ENCODE assay signal across 18 cellular contexts in the genomic region with DNA sequence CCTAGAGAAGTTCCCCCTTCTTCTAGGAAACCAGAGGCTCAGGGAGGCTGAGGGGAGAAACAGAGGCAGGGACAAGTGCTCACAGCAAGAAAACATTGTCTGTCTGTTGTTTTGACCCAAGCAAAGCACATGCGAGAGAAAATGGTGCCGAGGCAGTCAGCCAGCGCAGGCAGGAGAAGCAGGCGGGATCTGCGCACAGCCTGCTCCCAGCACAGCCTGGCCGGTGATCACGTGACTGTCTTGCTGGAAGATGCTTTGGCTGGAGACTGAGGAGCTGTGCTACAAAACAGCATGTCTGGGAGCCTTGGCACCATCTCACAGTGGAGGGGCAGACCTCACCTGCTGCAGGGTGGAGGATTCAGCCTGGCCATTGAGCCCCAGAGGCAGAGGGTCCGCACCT.
A peak's percentile ranks its signal among the peaks of the same experiment; 100 is the strongest.
DNase-seq lines count a peak whose midpoint lies in the region; ATAC-seq, FAIRE-seq and TF ChIP-seq lines count a peak whose summit lies in the region.
"Had no signal": no experiment of that assay in that cellular context is flagged by ENCODE, and none has a peak within 500 bp of the region (broad histone marks: within the 10 kb centered on the region; RNA-seq: fewer than 3 reads in every experiment).

No MANE protein-coding gene starts in this region.

- H4K8ac ChIP-seq in neuronal stem cell (ENCODE audit: low read depth, low read length), result peak overlapping the region; percentile 52

- peak overlapping the region; percentile 77 for H2AK5ac ChIP-seq in neuronal stem cell (ENCODE audit: low read depth, low read length)

- no peak overlapping the region for H2BK12ac ChIP-seq in neuronal stem cell (ENCODE audit: low read length)

- H3K4me1 ChIP-seq in neuronal stem cell (ENCODE audit: control insufficient read depth in 2 of 2, insufficient read depth in 1 of 2, low read depth in 1 of 2, low read length in 2 of 2), result no peaks in the 10 kb centered on the region
- no peaks in the 10 kb centered on the region for H3K4me1 ChIP-seq in vagina
- H3K4me1 ChIP-seq: A549 had no signal

- H3K14ac ChIP-seq in neuronal stem cell (ENCODE audit: low read length), result no peak overlapping the region

- WGBS in neuronal stem cell (ENCODE audit: extremely low coverage in 2 of 2, insufficient read length in 2 of 2, insufficient replicate concordance in 1 of 2), 2 donors, result no CpG with 5 or more reads among the region's 8 CpGs

- peak; percentile 88 for DNase-seq in G401 (ENCODE audit: low spot score)
- DNase-seq in cerebellar cortex (ENCODE audit: low spot score), result peak; percentile 84
- DNase-seq in neuronal stem cell (ENCODE audit: low spot score), result no peak
- DNase-seq in vagina (ENCODE audit: extremely low spot score in 2 of 2), result peak; percentile 70 to 89
- DNase-seq in urothelium cell line (ENCODE audit: low spot score), result no peak
- DNase-seq: CD8-positive, alpha-beta T cell; COR-L47; DMS153; DMS79 treated with DMSO at 0.1 percent for 48 hours; EL; GDM1; HCEC 1CT had no signal

- H3K27me3 ChIP-seq in neuronal stem cell (ENCODE audit: control insufficient read depth in 3 of 3, insufficient read depth in 3 of 3, low read depth in 1 of 3, low read length in 3 of 3) (peaks cover 0 to under 1% (median 0%) of the 10 kb centered on the region in 3 experiments), vagina (no peaks in the 10 kb centered on the region)

- H3K79me1 ChIP-seq in neuronal stem cell (ENCODE audit: low read depth, low read length), result no peaks in the 10 kb centered on the region

- H2BK15ac ChIP-seq in neuronal stem cell (ENCODE audit: low read length), result peak overlapping the region; percentile 68

- no peak for ATAC-seq in GM18861 (IDR thresholded peaks at IDR 0.05; ENCODE audit: unreplicated experiment)
- ATAC-seq: A549; CD8-positive, alpha-beta T cell had no signal

- TF ChIP-seq POLR2A in vagina (IDR thresholded peaks at IDR 0.05), result no peak

- no peak overlapping the region for H3K4me2 ChIP-seq in neuronal stem cell (ENCODE audit: insufficient read depth, low read length, poor library complexity, severe bottlenecking)
- H3K4me2 ChIP-seq: A549 had no signal

- H3K9ac ChIP-seq in neuronal stem cell (ENCODE audit: low read depth, low read length, poor library complexity), result peak overlapping the region; percentile 53

- peak overlapping the region; percentile 29 for H3K23ac ChIP-seq in neuronal stem cell (ENCODE audit: low read depth, low read length, poor library complexity)

- FAIRE-seq in urothelium cell line (lab: Jason Lieb, UNC), result no peak
- FAIRE-seq: A549, D721Med, GM12892, GM19239, H1 had no signal

- H3K18ac ChIP-seq in neuronal stem cell (ENCODE audit: low read length), result peak overlapping the region; percentile 7

- no peak overlapping the region for H2BK5ac ChIP-seq in neuronal stem cell (ENCODE audit: low read length)

- intact Hi-C loops in vagina (cut with DNase I), result no loop called here

- no peak for TF ChIP-seq CTCF in vagina (IDR thresholded peaks at IDR 0.05)

- no peak overlapping the region for H3K4me3 ChIP-seq in neuronal stem cell (ENCODE audit: low read length in 2 of 2)
- no peak overlapping the region for H3K4me3 ChIP-seq in vagina
- H3K4me3 ChIP-seq: A549 had no signal

- H2BK120ac ChIP-seq in neuronal stem cell (ENCODE audit: low read depth, low read length), result no peak overlapping the region

- H3K36me3 ChIP-seq in neuronal stem cell (replicated peaks in 1 of 2; ENCODE audit: control insufficient read depth in 2 of 2, insufficient read depth in 2 of 2, low read length in 2 of 2), result no peaks in the 10 kb centered on the region
- H3K36me3 ChIP-seq in vagina, result no peaks in the 10 kb centered on the region

- in situ Hi-C loops in G401 (cut with HindIII; ENCODE audit: low sequenced_read_pairs), result no loop called here

- H3K4ac ChIP-seq in neuronal stem cell (ENCODE audit: low read length), result no peak overlapping the region

- H3K9me3 ChIP-seq in neuronal stem cell (replicated peaks in 1 of 2; ENCODE audit: control insufficient read depth in 2 of 2, insufficient read depth in 1 of 2, low read depth in 1 of 2, low read length in 2 of 2) (peaks cover 0 to 5% of the 10 kb centered on the region in 2 donors), vagina (no peaks in the 10 kb centered on the region)
- H3K9me3 ChIP-seq: A549 had no signal

- no peak overlapping the region for H4K91ac ChIP-seq in neuronal stem cell (ENCODE audit: low read depth, low read length, poor library complexity)

- H2AFZ ChIP-seq in neuronal stem cell (ENCODE audit: low read length), result no peak overlapping the region

- H3K27ac ChIP-seq in neuronal stem cell (replicated peaks; ENCODE audit: low read length) (no peak overlapping the region), vagina (no peak overlapping the region)
- H3K27ac ChIP-seq: A549 had no signal

Comparison
In these comparisons a context has a peak if more than half of its experiments do, and no peak if none do; other contexts are left out.
1. DNase-seq: peak in G401 (single experiment), cerebellar cortex (single experiment) and vagina (2 of 2); none in neuronal stem cell (single experiment) and urothelium cell line (single experiment).